In the genomic region with DNA sequence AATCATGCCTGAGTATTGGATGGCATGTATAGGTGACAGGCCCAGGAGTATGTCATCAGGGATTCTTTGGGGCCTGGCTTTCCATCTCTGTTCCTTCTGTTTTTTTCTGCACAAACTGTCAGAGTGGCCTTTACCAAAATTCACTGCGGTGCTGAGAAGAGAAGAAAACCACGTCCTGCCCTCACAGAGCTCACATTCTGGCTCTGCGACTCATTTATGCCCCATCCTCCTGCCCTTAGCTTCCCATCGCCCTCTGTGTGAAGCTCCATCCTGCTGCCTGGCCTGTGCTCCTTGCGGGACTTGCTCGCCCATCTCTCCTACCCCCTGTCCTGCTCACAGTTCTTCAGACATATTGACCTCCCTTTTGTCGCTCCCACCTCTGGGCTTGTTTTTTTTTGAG, we compare ENCODE assay signal across 18 cellular contexts.
A peak's percentile ranks its signal among the peaks of the same experiment; 100 is the strongest.
DNase-seq lines count a peak whose midpoint lies in the region; ATAC-seq and TF ChIP-seq lines count a peak whose summit lies in the region.
"Had no signal": no experiment of that assay in that cellular context is flagged by ENCODE, and none has a peak within 500 bp of the region (broad histone marks: within the 10 kb centered on the region; RNA-seq: fewer than 3 reads in every experiment).

No MANE protein-coding gene starts in this region.

- TF ChIP-seq EP300 in SK-N-SH (IDR thresholded peaks at IDR 0.05; ENCODE audit: borderline replicate concordance in 1 of 2, low read depth in 1 of 2, low read length in 1 of 2): no peak

- POLR2A ChIA-PET in SK-N-SH (lab: Yijun Ruan, JAX): no interaction called here
- POLR2A ChIA-PET in CD4-positive, alpha-beta memory T cell (lab: Charles Lee; ENCODE audit: partially characterized antibody): no interaction called here

- H3K36me3 ChIP-seq in SK-N-SH (replicated peaks in 1 of 2; ENCODE audit: control insufficient read depth in 1 of 2, insufficient read depth in 2 of 2, low read length in 1 of 2) (no peaks in the 10 kb centered on the region), psoas muscle (ENCODE audit: insufficient read depth in 1 of 2, low read depth in 1 of 2) (no peaks in the 10 kb centered on the region)
- H3K36me3 ChIP-seq in CD4-positive, alpha-beta memory T cell (ENCODE audit: insufficient read depth, low read length): no peaks in the 10 kb centered on the region

- peak overlapping the region; percentile 28; the same call in 1 of the 2 replicates for H3K9ac ChIP-seq in SK-N-SH
- H3K9ac ChIP-seq: BLaER1 treated with 17β-estradiol and CSF1 and Interleukin-3, amounts not matched to agents 10 nM and 100 nM had no signal

- peak overlapping the region; percentile 49; the same call in 1 of the 2 replicates for H3K4me2 ChIP-seq in SK-N-SH
- H3K4me2 ChIP-seq: BLaER1 treated with 17β-estradiol and CSF1 and Interleukin-3, amounts not matched to agents 10 nM and 100 nM had no signal

- H2AFZ ChIP-seq in SK-N-SH (ENCODE audit: low read depth): no peak overlapping the region

- H3K9me2 ChIP-seq in SK-N-SH: no peaks in the 10 kb centered on the region

- no peaks in the 10 kb centered on the region for H3K27me3 Mint-ChIP-seq in chondrocyte (ENCODE audit: low read depth)
- no peaks in the 10 kb centered on the region for H3K27me3 Mint-ChIP-seq in nephron (ENCODE audit: low read depth)
- H3K27me3 Mint-ChIP-seq in CD4-positive, alpha-beta memory T cell: peaks cover 2 to 6% of the 10 kb centered on the region in 2 donors

- no peaks in the 10 kb centered on the region for H3K36me3 Mint-ChIP-seq in chondrocyte (ENCODE audit: low read depth)
- peaks cover 76% of the 10 kb centered on the region for H3K36me3 Mint-ChIP-seq in nephron (ENCODE audit: low read depth)
- no peaks in the 10 kb centered on the region for H3K36me3 Mint-ChIP-seq in CD4-positive, alpha-beta memory T cell

- CTCF ChIA-PET in SK-N-SH (lab: Yijun Ruan, JAX): interaction anchor here (1.4 to 3.3 kb wide), 2 partner anchors 72 to 130 kb away, joined by 3 to 13 read pairs; no protein-coding TSS in a partner anchor
- CTCF ChIA-PET in CD4-positive, alpha-beta memory T cell (lab: Charles Lee; ENCODE audit: partially characterized antibody): no interaction called here

- no peak overlapping the region for H3K4me3 Mint-ChIP-seq in chondrocyte (ENCODE audit: unreplicated experiment)
- H3K4me3 Mint-ChIP-seq in nephron: no peak overlapping the region
- H3K4me3 Mint-ChIP-seq in CD4-positive, alpha-beta memory T cell: no peak overlapping the region

- H3K4me1 Mint-ChIP-seq in chondrocyte (ENCODE audit: low read depth) (peaks cover 18% of the 10 kb centered on the region), nephron (peaks cover 42% of the 10 kb centered on the region)
- peaks cover 0 to 6% (median 0%) of the 10 kb centered on the region in 4 donors for H3K4me1 Mint-ChIP-seq in CD4-positive, alpha-beta memory T cell

- no peak for TF ChIP-seq CTCF in SK-N-SH (IDR thresholded peaks at IDR 0.05)
- TF ChIP-seq CTCF in chondrocyte (IDR thresholded peaks at IDR 0.05): no peak
- TF ChIP-seq CTCF in nephron (IDR thresholded peaks at IDR 0.05; ENCODE audit: unreplicated experiment in 3 of 3): no peak
- TF ChIP-seq CTCF in psoas muscle (IDR thresholded peaks at IDR 0.05): no peak

- H3K4me1 ChIP-seq in SK-N-SH (ENCODE audit: control insufficient read depth in 1 of 2, insufficient read depth in 2 of 2, low read depth in 1 of 2, low read length in 1 of 2): peaks cover 8 to 9% of the 10 kb centered on the region in 2 experiments; a peak in 1 of 4 replicates
- H3K4me1 ChIP-seq in psoas muscle: no peaks in the 10 kb centered on the region
- H3K4me1 ChIP-seq in CD4-positive, alpha-beta memory T cell (ENCODE audit: insufficient read depth, low read length): no peaks in the 10 kb centered on the region

- no peaks in the 10 kb centered on the region for H3K79me2 ChIP-seq in SK-N-SH (ENCODE audit: insufficient read depth)

- 86% methylated on average over 7 of the region's 7 CpGs for WGBS in SK-N-SH (ENCODE audit: low lambda C conversion rate)
- 96 to 97% (median 96%) methylated on average over 7 of the region's 7 CpGs for WGBS in psoas muscle, 3 donors

- H3K9me3 ChIP-seq in SK-N-SH (no peaks in the 10 kb centered on the region), psoas muscle (no peaks in the 10 kb centered on the region)
- H3K9me3 ChIP-seq in CD4-positive, alpha-beta memory T cell (ENCODE audit: control insufficient read depth in 1 of 2, low read length in 2 of 2): no peaks in the 10 kb centered on the region
- H3K9me3 ChIP-seq: BLaER1 treated with 17β-estradiol and CSF1 and Interleukin-3, amounts not matched to agents 10 nM and 100 nM had no signal

- H3K9me3 Mint-ChIP-seq in chondrocyte (ENCODE audit: low read depth): no peaks in the 10 kb centered on the region
- H3K9me3 Mint-ChIP-seq in nephron: no peaks in the 10 kb centered on the region
- peaks cover 0 to 2% (median 0%) of the 10 kb centered on the region in 8 donors for H3K9me3 Mint-ChIP-seq in CD4-positive, alpha-beta memory T cell

- no peak overlapping the region for H3K4me3 ChIP-seq in SK-N-SH (ENCODE audit: low read depth in 2 of 2, low read length in 1 of 2)
- H3K4me3 ChIP-seq in psoas muscle: no peak overlapping the region
- H3K4me3 ChIP-seq in CD4-positive, alpha-beta memory T cell (ENCODE audit: low read length in 2 of 2): no peak overlapping the region
- H3K4me3 ChIP-seq: BLaER1 treated with 17β-estradiol and CSF1 and Interleukin-3, amounts not matched to agents 10 nM and 100 nM; K562 had no signal

- peak overlapping the region; percentile 72 for H3K27ac Mint-ChIP-seq in chondrocyte (ENCODE audit: unreplicated experiment)
- H3K27ac Mint-ChIP-seq in nephron: peak overlapping the region; percentile 94 to 97 (median 96)
- H3K27ac Mint-ChIP-seq in CD4-positive, alpha-beta memory T cell: no peak overlapping the region

- no peaks in the 10 kb centered on the region for H3K27me3 ChIP-seq in SK-N-SH (ENCODE audit: insufficient read depth)
- H3K27me3 ChIP-seq in psoas muscle (ENCODE audit: insufficient read depth in 3 of 3, low read length in 2 of 3): no peaks in the 10 kb centered on the region
- no peaks in the 10 kb centered on the region for H3K27me3 ChIP-seq in CD4-positive, alpha-beta memory T cell (ENCODE audit: insufficient read depth, low read length)
- H3K27me3 ChIP-seq: BLaER1 treated with 17β-estradiol and CSF1 and Interleukin-3, amounts not matched to agents 10 nM and 100 nM had no signal

- H3F3A ChIP-seq in SK-N-SH (replicated peaks; ENCODE audit: insufficient read depth): peaks cover 13% of the 10 kb centered on the region

- no peaks in the 10 kb centered on the region for H4K20me1 ChIP-seq in SK-N-SH (ENCODE audit: insufficient read depth)
- H4K20me1 ChIP-seq: BLaER1 treated with 17β-estradiol and CSF1 and Interleukin-3, amounts not matched to agents 10 nM and 100 nM had no signal

- no peak for TF ChIP-seq RAD21 in SK-N-SH (IDR thresholded peaks at IDR 0.05; ENCODE audit: low read length)

- intact Hi-C loops in psoas muscle (cut with DNase I): no loop called here
- intact Hi-C loops in CD4-positive, alpha-beta memory T cell (cut with micrococcal nuclease): no loop called here

- ATAC-seq in SK-N-SH treated with all-trans-retinoic acid at 6 μM for 48 hours (no peak), psoas muscle (no peak), HG02981 (IDR thresholded peaks at IDR 0.05; ENCODE audit: unreplicated experiment) (no peak)
- ATAC-seq: K562 had no signal

- H3K27ac ChIP-seq in SK-N-SH (ENCODE audit: low read depth in 2 of 2, low read length in 1 of 2): peak overlapping the region in 1 of 2 experiments; percentile 77; a peak in 2 of 4 replicates
- H3K27ac ChIP-seq in psoas muscle: no peak overlapping the region
- H3K27ac ChIP-seq in CD4-positive, alpha-beta memory T cell (ENCODE audit: low read depth, low read length): no peak overlapping the region
- H3K27ac ChIP-seq: 22Rv1; BLaER1 treated with 17β-estradiol and CSF1 and Interleukin-3, amounts not matched to agents 10 nM and 100 nM; HL-60 had no signal

- no peak for DNase-seq in SK-N-SH
- DNase-seq in chondrocyte (ENCODE audit: low spot score): no peak
- no peak for DNase-seq in HuH-7.5 (ENCODE audit: low spot score)
- DNase-seq in psoas muscle: no peak
- DNase-seq in CD4-positive, alpha-beta memory T cell: no peak
- DNase-seq: H7; NCI-H1417; NCI-H187 treated with DMSO at 0.1 percent for 48 hours; NCI-H446; NK-92 treated with Interleukin-12 subunit alpha and Interleukin-12 subunit beta, amount 100 ng/mL, for 24 hours; SIG-M5 had no signal

TF ChIP-seq in SK-N-SH, 30 proteins besides CTCF, POLR2A, EP300 and RAD21:
- TF ChIP-seq MEF2A (IDR thresholded peaks at IDR 0.05; ENCODE audit: borderline replicate concordance, low read depth) (no peak), ELF1 (IDR thresholded peaks at IDR 0.05) (no peak), TAF1 (IDR thresholded peaks at IDR 0.05; ENCODE audit: borderline replicate concordance, low read depth, low read length) (no peak)

TF ChIP-seq in SK-N-SH treated with all-trans-retinoic acid at 6 μM for 48 hours, 23 proteins besides CTCF, POLR2A, EP300 and RAD21:
- TF ChIP-seq ZNF565 (CRISPR knock-in tag; conservative IDR thresholded peaks at IDR 0.05; ENCODE audit: low read depth): no peak
- no peak for TF ChIP-seq CSDC2 (CRISPR knock-in tag; IDR thresholded peaks at IDR 0.05)

Comparison
In these comparisons a context has a peak if more than half of its experiments do, and no peak if none do; other contexts are left out.
1. H3K27ac Mint-ChIP-seq: peak in chondrocyte (single experiment) and nephron (3 of 3); none in CD4-positive, alpha-beta memory T cell (0 of 7).